In the genomic region with DNA sequence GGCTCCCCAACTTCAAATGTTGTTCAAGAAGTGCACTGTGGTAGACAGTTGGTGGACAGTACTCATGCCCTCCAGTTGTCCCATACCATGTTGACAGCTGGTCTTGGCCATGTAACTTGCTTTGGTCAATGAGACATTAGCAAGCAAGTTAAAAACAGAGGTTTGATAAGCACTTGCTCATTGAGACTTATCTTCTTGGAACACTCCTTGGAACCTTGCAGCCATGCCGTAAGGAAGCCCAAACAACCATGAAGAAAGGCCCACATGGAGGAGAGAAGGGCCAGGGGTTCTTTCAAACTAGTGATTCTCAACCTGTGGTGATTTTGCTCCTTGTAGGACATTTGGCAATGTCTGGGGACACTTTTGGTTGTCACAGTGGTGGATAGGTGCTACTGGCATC, we compare ENCODE assay signal across 25 cellular contexts.
"Had no signal": no experiment of that assay in that cellular context is flagged by ENCODE, and none has a peak within 500 bp of the region (broad histone marks: within the 10 kb centered on the region; RNA-seq: fewer than 3 reads in every experiment).

No MANE protein-coding gene starts in this region.

- DNase-seq: cortex of kidney; effector CD8-positive, alpha-beta T cell; effector memory CD8-positive, alpha-beta T cell; endodermal cell; esophagus squamous epithelium; foreskin fibroblast; foreskin melanocyte; gastrocnemius medialis; glutamatergic neuron; head of caudate nucleus; heart right ventricle; hippocampal formation; left cardiac atrium; left lung; left ventricle myocardium superior; lower lobe of right lung; mesenchymal stem cell; mucosa of descending colon; naive B cell; naive thymus-derived CD8-positive, alpha-beta T cell had no signal

- H3K27me3 ChIP-seq: esophagus squamous epithelium had no signal

- H3K27ac Mint-ChIP-seq: dendritic cell treated with granulocyte-macrophage colony-stimulating factor and Interleukin-4, amounts not matched to agents 40 ng/mL and 50 ng/mL, for 4 days; effector memory CD8-positive, alpha-beta T cell; endodermal cell; mesothelial cell of epicardium; naive B cell; naive thymus-derived CD8-positive, alpha-beta T cell had no signal

- H3K36me3 ChIP-seq: esophagus squamous epithelium, gastrocnemius medialis, heart right ventricle, left lung, lower lobe of right lung had no signal

- H3K4me1 ChIP-seq: gastrocnemius medialis, heart right ventricle, left lung, lower lobe of right lung had no signal

- H3K4me1 Mint-ChIP-seq: endodermal cell had no signal

- H3K36me3 Mint-ChIP-seq: mesothelial cell of epicardium; naive B cell; naive thymus-derived CD8-positive, alpha-beta T cell had no signal

- H3K9me3 ChIP-seq: esophagus squamous epithelium, gastrocnemius medialis, heart right ventricle, left lung, lower lobe of right lung, mucosa of descending colon had no signal

- FAIRE-seq: keratinocyte had no signal

- H3K4me3 ChIP-seq: esophagus squamous epithelium, gastrocnemius medialis, heart right ventricle, left lung, lower lobe of right lung, mucosa of descending colon had no signal

- H3K4me3 Mint-ChIP-seq: dendritic cell treated with granulocyte-macrophage colony-stimulating factor and Interleukin-4, amounts not matched to agents 40 ng/mL and 50 ng/mL, for 4 days; effector memory CD8-positive, alpha-beta T cell; endodermal cell; mesothelial cell of epicardium; naive thymus-derived CD8-positive, alpha-beta T cell had no signal

- H3K27me3 Mint-ChIP-seq: dendritic cell treated with granulocyte-macrophage colony-stimulating factor and Interleukin-4, amounts not matched to agents 40 ng/mL and 50 ng/mL, for 4 days; effector memory CD8-positive, alpha-beta T cell; naive thymus-derived CD8-positive, alpha-beta T cell had no signal

- ATAC-seq: effector memory CD8-positive, alpha-beta T cell; esophagus mucosa; gastrocnemius medialis; heart right ventricle; left cardiac atrium; left lung; left ventricle myocardium superior; lower lobe of right lung; mucosa of descending colon; naive thymus-derived CD8-positive, alpha-beta T cell had no signal

- H3K9me3 Mint-ChIP-seq: dendritic cell treated with granulocyte-macrophage colony-stimulating factor and Interleukin-4, amounts not matched to agents 40 ng/mL and 50 ng/mL, for 4 days; effector memory CD8-positive, alpha-beta T cell had no signal

- H3K27ac ChIP-seq: epithelial cell of prostate, esophagus squamous epithelium, gastrocnemius medialis, heart right ventricle, left lung, lower lobe of right lung had no signal
